1 cellular context compared by ENCODE assay signal in the genomic region with DNA sequence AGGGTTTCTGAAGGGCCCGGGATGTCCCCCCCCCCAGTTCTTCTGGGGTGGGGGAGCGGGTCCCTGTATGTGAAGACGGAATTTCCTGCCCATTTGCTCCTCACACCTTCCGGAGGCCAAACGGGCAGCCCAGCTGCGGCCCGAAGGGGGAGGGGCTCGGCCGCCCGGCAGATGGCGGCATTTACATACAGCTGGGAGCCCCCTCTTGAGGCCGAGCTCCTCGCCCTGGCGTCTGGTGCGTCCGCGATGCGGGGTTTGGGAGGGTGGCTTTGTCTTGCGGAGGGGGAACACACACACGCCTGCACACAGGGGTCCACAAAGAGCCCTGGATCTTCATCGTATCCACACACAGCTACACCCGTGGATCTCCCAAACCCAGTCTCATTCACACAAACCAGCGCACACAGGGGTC.
TF ChIP-seq lines count a peak whose summit lies in the region.

No MANE protein-coding gene starts in this region.

TF ChIP-seq in HepG2, 621 proteins besides CTCF, POLR2A, EP300 and RAD21 (continued from another document and continues in another):
- TF ChIP-seq MLXIP (CRISPR knock-in tag; IDR thresholded peaks at IDR 0.05; ENCODE audit: borderline replicate concordance) (no peak), ZNF629 (CRISPR knock-in tag; conservative IDR thresholded peaks at IDR 0.05) (no peak), GPN1 (CRISPR knock-in tag; IDR thresholded peaks at IDR 0.05; ENCODE audit: borderline replicate concordance) (no peak), HNF1A (IDR thresholded peaks at IDR 0.05; ENCODE audit: low read depth) (no peak), HNF1A (CRISPR knock-in tag; IDR thresholded peaks at IDR 0.05; ENCODE audit: borderline replicate concordance) (no peak), SRSF9 (IDR thresholded peaks at IDR 0.05; ENCODE audit: borderline replicate concordance, insufficient read depth, low read depth, low read length, poor library complexity, severe bottlenecking) (no peak), EEA1 (CRISPR knock-in tag; IDR thresholded peaks at IDR 0.05; ENCODE audit: borderline replicate concordance) (no peak), ZFX (CRISPR knock-in tag; IDR thresholded peaks at IDR 0.05; ENCODE audit: low read depth) (0 out of 2 replicates have a peak, but pooled peaks have one; percentile 24), DBP (CRISPR knock-in tag; IDR thresholded peaks at IDR 0.05; ENCODE audit: not compliant biosample characterization) (no peak), SRY (CRISPR knock-in tag; IDR thresholded peaks at IDR 0.05) (peak; percentile 80; the same call in 1 of the 2 replicates), HNRNPK (IDR thresholded peaks at IDR 0.05; ENCODE audit: low read depth, low read length, poor library complexity, severe bottlenecking) (peak; percentile 46), CENPX (CRISPR knock-in tag; IDR thresholded peaks at IDR 0.05) (no peak), PHF20 (CRISPR knock-in tag; IDR thresholded peaks at IDR 0.05) (no peak), BCLAF1 (IDR thresholded peaks at IDR 0.05) (no peak), SP4 (CRISPR knock-in tag; IDR thresholded peaks at IDR 0.05) (no peak), ZSCAN5A (CRISPR knock-in tag; IDR thresholded peaks at IDR 0.05; ENCODE audit: borderline replicate concordance) (no peak), YY1 (IDR thresholded peaks at IDR 0.05; ENCODE audit: insufficient read depth, insufficient replicate concordance, low read depth, low read length) (no peak), KDM5B (CRISPR knock-in tag; IDR thresholded peaks at IDR 0.05; ENCODE audit: borderline replicate concordance) (peak; percentile 46; the same call in 1 of the 2 replicates), SMAD3 (CRISPR knock-in tag; IDR thresholded peaks at IDR 0.05) (no peak), SP1 (IDR thresholded peaks at IDR 0.05) (no peak), SP1 (CRISPR knock-in tag; IDR thresholded peaks at IDR 0.05) (no peak; the same call in 1 of the 2 replicates), MATR3 (CRISPR knock-in tag; IDR thresholded peaks at IDR 0.05) (no peak), ELF1 (CRISPR knock-in tag; IDR thresholded peaks at IDR 0.05) (no peak), ZNF234 (CRISPR knock-in tag; conservative IDR thresholded peaks at IDR 0.05) (0 out of 2 replicates have a peak, but pooled peaks have one; percentile 44), GATAD1 (CRISPR knock-in tag; IDR thresholded peaks at IDR 0.05) (no peak), RXRB (CRISPR knock-in tag; IDR thresholded peaks at IDR 0.05; ENCODE audit: borderline replicate concordance) (0 out of 2 replicates have a peak, but pooled peaks have one; percentile 17), ZNF251 (CRISPR knock-in tag; IDR thresholded peaks at IDR 0.05) (no peak), NFE2 (CRISPR knock-in tag; IDR thresholded peaks at IDR 0.05) (no peak), ZBTB37 (CRISPR knock-in tag; IDR thresholded peaks at IDR 0.05) (no peak), ZNF383 (CRISPR knock-in tag; IDR thresholded peaks at IDR 0.05; ENCODE audit: borderline replicate concordance) (no peak), MXD1 (CRISPR knock-in tag; IDR thresholded peaks at IDR 0.05) (no peak), AGO1 (IDR thresholded peaks at IDR 0.05; ENCODE audit: low read depth, low read length, poor library complexity, severe bottlenecking) (no peak), ZBTB3 (CRISPR knock-in tag; IDR thresholded peaks at IDR 0.05; ENCODE audit: borderline replicate concordance, low read depth) (no peak)
- TF ChIP-seq, protein P1, sequence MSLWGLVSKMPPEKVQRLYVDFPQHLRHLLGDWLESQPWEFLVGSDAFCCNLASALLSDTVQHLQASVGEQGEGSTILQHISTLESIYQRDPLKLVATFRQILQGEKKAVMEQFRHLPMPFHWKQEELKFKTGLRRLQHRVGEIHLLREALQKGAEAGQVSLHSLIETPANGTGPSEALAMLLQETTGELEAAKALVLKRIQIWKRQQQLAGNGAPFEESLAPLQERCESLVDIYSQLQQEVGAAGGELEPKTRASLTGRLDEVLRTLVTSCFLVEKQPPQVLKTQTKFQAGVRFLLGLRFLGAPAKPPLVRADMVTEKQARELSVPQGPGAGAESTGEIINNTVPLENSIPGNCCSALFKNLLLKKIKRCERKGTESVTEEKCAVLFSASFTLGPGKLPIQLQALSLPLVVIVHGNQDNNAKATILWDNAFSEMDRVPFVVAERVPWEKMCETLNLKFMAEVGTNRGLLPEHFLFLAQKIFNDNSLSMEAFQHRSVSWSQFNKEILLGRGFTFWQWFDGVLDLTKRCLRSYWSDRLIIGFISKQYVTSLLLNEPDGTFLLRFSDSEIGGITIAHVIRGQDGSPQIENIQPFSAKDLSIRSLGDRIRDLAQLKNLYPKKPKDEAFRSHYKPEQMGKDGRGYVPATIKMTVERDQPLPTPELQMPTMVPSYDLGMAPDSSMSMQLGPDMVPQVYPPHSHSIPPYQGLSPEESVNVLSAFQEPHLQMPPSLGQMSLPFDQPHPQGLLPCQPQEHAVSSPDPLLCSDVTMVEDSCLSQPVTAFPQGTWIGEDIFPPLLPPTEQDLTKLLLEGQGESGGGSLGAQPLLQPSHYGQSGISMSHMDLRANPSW (CRISPR knock-in tag; IDR thresholded peaks at IDR 0.05; ENCODE audit: borderline replicate concordance), result no peak
- TF ChIP-seq, protein P2, sequence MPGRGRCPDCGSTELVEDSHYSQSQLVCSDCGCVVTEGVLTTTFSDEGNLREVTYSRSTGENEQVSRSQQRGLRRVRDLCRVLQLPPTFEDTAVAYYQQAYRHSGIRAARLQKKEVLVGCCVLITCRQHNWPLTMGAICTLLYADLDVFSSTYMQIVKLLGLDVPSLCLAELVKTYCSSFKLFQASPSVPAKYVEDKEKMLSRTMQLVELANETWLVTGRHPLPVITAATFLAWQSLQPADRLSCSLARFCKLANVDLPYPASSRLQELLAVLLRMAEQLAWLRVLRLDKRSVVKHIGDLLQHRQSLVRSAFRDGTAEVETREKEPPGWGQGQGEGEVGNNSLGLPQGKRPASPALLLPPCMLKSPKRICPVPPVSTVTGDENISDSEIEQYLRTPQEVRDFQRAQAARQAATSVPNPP (CRISPR knock-in tag; IDR thresholded peaks at IDR 0.05), result no peak
- TF ChIP-seq, protein P3, sequence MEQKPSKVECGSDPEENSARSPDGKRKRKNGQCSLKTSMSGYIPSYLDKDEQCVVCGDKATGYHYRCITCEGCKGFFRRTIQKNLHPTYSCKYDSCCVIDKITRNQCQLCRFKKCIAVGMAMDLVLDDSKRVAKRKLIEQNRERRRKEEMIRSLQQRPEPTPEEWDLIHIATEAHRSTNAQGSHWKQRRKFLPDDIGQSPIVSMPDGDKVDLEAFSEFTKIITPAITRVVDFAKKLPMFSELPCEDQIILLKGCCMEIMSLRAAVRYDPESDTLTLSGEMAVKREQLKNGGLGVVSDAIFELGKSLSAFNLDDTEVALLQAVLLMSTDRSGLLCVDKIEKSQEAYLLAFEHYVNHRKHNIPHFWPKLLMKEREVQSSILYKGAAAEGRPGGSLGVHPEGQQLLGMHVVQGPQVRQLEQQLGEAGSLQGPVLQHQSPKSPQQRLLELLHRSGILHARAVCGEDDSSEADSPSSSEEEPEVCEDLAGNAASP (CRISPR knock-in tag; IDR thresholded peaks at IDR 0.05; ENCODE audit: borderline replicate concordance), result no peak
